Comparison of ENCODE assay signal across 10 cellular contexts in the genomic region with DNA sequence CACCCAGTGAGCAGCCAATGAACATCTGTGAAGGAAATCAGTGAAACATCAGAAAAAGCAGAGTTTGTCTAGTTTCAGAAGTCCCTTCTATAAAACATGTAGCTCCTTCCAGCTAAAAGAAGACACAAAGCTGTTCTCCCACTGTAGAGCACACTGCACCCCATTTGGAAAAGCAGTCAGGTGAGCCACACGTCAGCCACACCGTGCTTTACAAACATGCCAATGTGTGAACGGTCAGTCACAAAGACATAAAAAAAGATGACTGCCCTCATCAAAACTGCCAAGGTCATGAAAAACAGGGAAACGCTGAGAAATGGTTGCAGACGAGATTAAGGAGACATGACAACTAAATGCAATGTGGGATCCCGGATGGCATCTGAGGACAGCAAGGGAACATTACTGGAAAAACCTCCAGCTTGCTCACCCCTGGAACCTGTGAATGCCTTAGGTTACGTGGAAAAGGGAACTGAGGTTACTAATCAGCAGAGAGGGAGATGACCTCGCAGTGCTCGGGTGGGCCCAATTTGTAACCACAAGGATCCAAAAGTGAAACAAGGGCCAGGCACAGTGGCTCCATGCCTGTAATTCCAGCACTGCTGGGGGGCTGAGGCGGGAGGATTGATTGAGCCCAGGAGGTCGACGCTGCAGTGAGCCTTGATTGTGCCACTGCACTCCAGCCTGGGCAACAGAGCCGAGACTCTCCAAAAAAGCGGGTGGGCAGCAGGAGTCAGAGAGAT. TPM values are rescaled to one million over a fixed set of nuclear protein-coding genes. Genes with fewer than 3 reads are reported as not detected.
DNase-seq lines count a peak whose midpoint lies in the region; ATAC-seq, FAIRE-seq and TF ChIP-seq lines count a peak whose summit lies in the region.
"Had no signal": no experiment of that assay in that cellular context is flagged by ENCODE, and none has a peak within 500 bp of the region (broad histone marks: within the 10 kb centered on the region; RNA-seq: fewer than 3 reads in every experiment).

No MANE protein-coding gene starts in this region.

- H3K27me3 ChIP-seq in keratinocyte (ENCODE audit: control insufficient read depth, extremely low read depth, insufficient read depth, low read length) = no peaks in the 10 kb centered on the region

- H2AFZ ChIP-seq in keratinocyte (ENCODE audit: control insufficient read depth, low read length) = no peak overlapping the region

- peaks cover 95% of the 10 kb centered on the region for H3K79me2 ChIP-seq in keratinocyte (ENCODE audit: control insufficient read depth, insufficient read depth, low read length)

- no peak for TF ChIP-seq CTCF in keratinocyte (optimal IDR thresholded peaks at IDR 0.05 in 1 of 3, IDR thresholded peaks at IDR 0.05 in 1 of 3, conservative IDR thresholded peaks at IDR 0.05 in 1 of 3; ENCODE audit: extremely low read depth in 1 of 3, insufficient read depth in 2 of 3, low read length in 3 of 3)

- peak overlapping the region; percentile 59 for H3K4me2 ChIP-seq in keratinocyte (ENCODE audit: control insufficient read depth, extremely low read depth, insufficient read depth, low read depth, low read length)

- H4K20me1 ChIP-seq in keratinocyte (ENCODE audit: control insufficient read depth, extremely low read depth, insufficient read depth, low read length) = peaks cover 71% of the 10 kb centered on the region

- no peak for FAIRE-seq in keratinocyte (lab: Jason Lieb, UNC)

- H3K27ac Mint-ChIP-seq in activated T-cell treated with anti-CD3 and anti-CD28 coated beads, Interleukin-2, amount 50 U/mL, for 72 hours = peak overlapping the region; percentile 90
- H3K27ac Mint-ChIP-seq in activated CD8-positive, alpha-beta T cell treated with anti-CD3 and anti-CD28 coated beads, Interleukin-2, amount 10 ng/mL, durations not matched to agents 7 days and 5 days = no peak overlapping the region
- H3K27ac Mint-ChIP-seq in stimulated activated naive B cell treated with anti-CD40 and anti-IgM and Interleukin-4, amounts not matched to agents 10 μg/mL and 1 μg/mL and 100 μg/mL, for 72 hours = peak overlapping the region; percentile 80

- dilution Hi-C loops in keratinocyte (cut with MboI; ENCODE audit: extremely low pct_ligation_motif_present, low sequenced_read_pairs) = no loop called here

- no peaks in the 10 kb centered on the region for H3K9me3 Mint-ChIP-seq in activated T-cell treated with anti-CD3 and anti-CD28 coated beads, Interleukin-2, amount 50 U/mL, for 72 hours
- no peaks in the 10 kb centered on the region for H3K9me3 Mint-ChIP-seq in activated CD8-positive, alpha-beta T cell treated with anti-CD3 and anti-CD28 coated beads, Interleukin-2, amount 10 ng/mL, durations not matched to agents 7 days and 5 days (ENCODE audit: insufficient read depth)
- H3K9me3 Mint-ChIP-seq in stimulated activated naive B cell treated with anti-CD40 and anti-IgM and Interleukin-4, amounts not matched to agents 10 μg/mL and 1 μg/mL and 100 μg/mL, for 72 hours = no peaks in the 10 kb centered on the region

- peak overlapping the region; percentile 54 for H3K27ac ChIP-seq in keratinocyte (ENCODE audit: control insufficient read depth, insufficient read depth, low read length)

- H3K4me1 ChIP-seq in keratinocyte (ENCODE audit: control insufficient read depth, extremely low read depth, insufficient read depth, low read length) = peaks cover 81% of the 10 kb centered on the region

- no peak for ATAC-seq in activated T-cell treated with anti-CD3 and anti-CD28 coated beads, Interleukin-2, amount 50 U/mL, for 72 hours (replicated peaks in 1 of 2)
- ATAC-seq in activated CD8-positive, alpha-beta T cell treated with anti-CD3 and anti-CD28 coated beads, Interleukin-2, amount 10 ng/mL, durations not matched to agents 7 days and 5 days = no peak
- ATAC-seq in stimulated activated naive B cell treated with anti-CD40 and anti-IgM and Interleukin-4, amounts not matched to agents 10 μg/mL and 1 μg/mL and 100 μg/mL, for 72 hours (replicated peaks) = no peak
- ATAC-seq in GM18498 (IDR thresholded peaks at IDR 0.05; ENCODE audit: unreplicated experiment) = no peak

- POLR2A ChIA-PET in activated CD8-positive, alpha-beta T cell treated with anti-CD3 and anti-CD28 coated beads, Interleukin-2, amount 10 ng/mL, durations not matched to agents 7 days and 5 days (lab: Charles Lee) = interaction anchor here (1.0 to 4.6 kb wide), 3 partner anchors 10 to 123 kb away, joined by 4 to 16 read pairs (median 7); no protein-coding TSS in a partner anchor

- CTCF ChIA-PET in activated CD8-positive, alpha-beta T cell treated with anti-CD3 and anti-CD28 coated beads, Interleukin-2, amount 10 ng/mL, durations not matched to agents 7 days and 5 days (lab: Charles Lee) = interaction anchor here (0.8 to 3.1 kb wide), 4 partner anchors 10 to 150 kb away, joined by 3 to 13 read pairs (median 3); no protein-coding TSS in a partner anchor

- peaks cover 100% of the 10 kb centered on the region for H3K4me1 Mint-ChIP-seq in activated T-cell treated with anti-CD3 and anti-CD28 coated beads, Interleukin-2, amount 50 U/mL, for 72 hours (ENCODE audit: low read depth)
- peaks cover 86% of the 10 kb centered on the region for H3K4me1 Mint-ChIP-seq in activated CD8-positive, alpha-beta T cell treated with anti-CD3 and anti-CD28 coated beads, Interleukin-2, amount 10 ng/mL, durations not matched to agents 7 days and 5 days (ENCODE audit: low read depth)
- H3K4me1 Mint-ChIP-seq in stimulated activated naive B cell treated with anti-CD40 and anti-IgM and Interleukin-4, amounts not matched to agents 10 μg/mL and 1 μg/mL and 100 μg/mL, for 72 hours = peaks cover 66 to 89% of the 10 kb centered on the region in 2 donors

- H3K36me3 Mint-ChIP-seq in activated T-cell treated with anti-CD3 and anti-CD28 coated beads, Interleukin-2, amount 50 U/mL, for 72 hours (ENCODE audit: insufficient read depth in 2 of 2) = peaks cover 10 to 44% of the 10 kb centered on the region in 2 donors
- peaks cover 54% of the 10 kb centered on the region for H3K36me3 Mint-ChIP-seq in activated CD8-positive, alpha-beta T cell treated with anti-CD3 and anti-CD28 coated beads, Interleukin-2, amount 10 ng/mL, durations not matched to agents 7 days and 5 days (ENCODE audit: low read depth)
- peaks cover 35 to 64% of the 10 kb centered on the region in 2 donors for H3K36me3 Mint-ChIP-seq in stimulated activated naive B cell treated with anti-CD40 and anti-IgM and Interleukin-4, amounts not matched to agents 10 μg/mL and 1 μg/mL and 100 μg/mL, for 72 hours

- no peaks in the 10 kb centered on the region for H3K9me3 ChIP-seq in keratinocyte (ENCODE audit: control insufficient read depth, low read depth, low read length)

- peak overlapping the region in 2 of 3 experiments; percentile 23 to 38 for H3K4me3 ChIP-seq in keratinocyte (ENCODE audit: control insufficient read depth in 2 of 3, extremely low read depth in 1 of 3, insufficient read depth in 2 of 3, low read depth in 1 of 3, low read length in 3 of 3)

- no peak for DNase-seq in activated T-cell treated with anti-CD3 and anti-CD28 coated beads, Interleukin-2, amount 50 U/mL, for 72 hours
- no peak for DNase-seq in activated T-cell treated with anti-CD3 and anti-CD28 coated beads, Interleukin-2, amount 50 U/mL, for 48 hours
- no peak for DNase-seq in activated CD8-positive, alpha-beta T cell treated with anti-CD3 and anti-CD28 coated beads, Interleukin-2, amount 10 ng/mL, durations not matched to agents 7 days and 5 days
- DNase-seq in keratinocyte (ENCODE audit: low read depth, low spot score) (no peak), medulla oblongata (ENCODE audit: extremely low spot score) (no peak), NCI-H82 treated with DMSO at 0.1 percent for 48 hours (lab: John Stamatoyannopoulos, UW; ENCODE audit: unreplicated experiment) (no peak)
- no peak for DNase-seq in stimulated activated naive B cell treated with anti-CD40 and anti-IgM and Interleukin-4, amounts not matched to agents 10 μg/mL and 1 μg/mL and 100 μg/mL, for 72 hours
- DNase-seq: NCI-H1417 treated with DMSO at 0.1 percent for 48 hours; stimulated activated CD8-positive, alpha-beta memory T cell treated with anti-CD3 and anti-CD28 coated beads, Interleukin-4, amount 100 ng/mL, for 48 hours had no signal

- H3K9ac ChIP-seq in keratinocyte (ENCODE audit: control insufficient read depth, extremely low read depth, insufficient read depth, low read length) = peak overlapping the region; percentile 53

- peaks cover 27% of the 10 kb centered on the region for H3K9me1 ChIP-seq in keratinocyte (ENCODE audit: control insufficient read depth, extremely low read depth, insufficient read depth, low read length)

- H3K36me3 ChIP-seq in keratinocyte (ENCODE audit: control insufficient read depth in 2 of 2, extremely low read depth in 1 of 2, insufficient read depth in 2 of 2, low read length in 2 of 2) = peaks cover 0 to 25% of the 10 kb centered on the region in 2 experiments

- peak overlapping the region; percentile 62 to 90 for H3K4me3 Mint-ChIP-seq in activated T-cell treated with anti-CD3 and anti-CD28 coated beads, Interleukin-2, amount 50 U/mL, for 72 hours
- peak overlapping the region; percentile 54 for H3K4me3 Mint-ChIP-seq in activated CD8-positive, alpha-beta T cell treated with anti-CD3 and anti-CD28 coated beads, Interleukin-2, amount 10 ng/mL, durations not matched to agents 7 days and 5 days
- H3K4me3 Mint-ChIP-seq in stimulated activated naive B cell treated with anti-CD40 and anti-IgM and Interleukin-4, amounts not matched to agents 10 μg/mL and 1 μg/mL and 100 μg/mL, for 72 hours = peak overlapping the region; percentile 53

- no peaks in the 10 kb centered on the region for H3K27me3 Mint-ChIP-seq in activated T-cell treated with anti-CD3 and anti-CD28 coated beads, Interleukin-2, amount 50 U/mL, for 72 hours (ENCODE audit: low read depth)
- H3K27me3 Mint-ChIP-seq in activated CD8-positive, alpha-beta T cell treated with anti-CD3 and anti-CD28 coated beads, Interleukin-2, amount 10 ng/mL, durations not matched to agents 7 days and 5 days (ENCODE audit: low read depth) = no peaks in the 10 kb centered on the region
- no peaks in the 10 kb centered on the region for H3K27me3 Mint-ChIP-seq in stimulated activated naive B cell treated with anti-CD40 and anti-IgM and Interleukin-4, amounts not matched to agents 10 μg/mL and 1 μg/mL and 100 μg/mL, for 72 hours

RNA-seq across cellular contexts. Expression of a gene that starts 8.1 kb away (rescaled TPM):
- total RNA-seq in activated T-cell treated with anti-CD3 and anti-CD28 coated beads, Interleukin-2, amount 50 U/mL, for 72 hours = 100 to 1,000 TPM; 204 to 215 TPM
- total RNA-seq in activated CD8-positive, alpha-beta T cell treated with anti-CD3 and anti-CD28 coated beads, Interleukin-2, amount 10 ng/mL, durations not matched to agents 7 days and 5 days = 100 to 1,000 TPM; 157 to 175 TPM
- polyA plus RNA-seq in keratinocyte = 23.8 to 48.1 TPM (median 30.1 TPM) in 3 replicates
- 213 TPM for polyA plus RNA-seq in keratinocyte (2011; ENCODE audit: low read depth)
- 28.2 and 41.3 TPM in 2 replicates for polyA plus RNA-seq in keratinocyte (2011; cell fraction: cytosol; rRNA removed)
- polyA plus RNA-seq in keratinocyte (2011; cell fraction: nucleus; rRNA removed) = 136 and 154 TPM in 2 replicates
- polyA plus RNA-seq in keratinocyte (2012; ENCODE audit: low replicate concordance) = 64.1 and 79.3 TPM in 2 replicates
- polyA minus RNA-seq in keratinocyte = 22.4 to 90.7 TPM (median 67.2 TPM) in 3 replicates
- polyA minus RNA-seq in keratinocyte (2011; cell fraction: cytosol; rRNA and poly(A)+ RNA removed) = 44.5 TPM
- polyA minus RNA-seq in keratinocyte (2011; cell fraction: nucleus; rRNA and poly(A)+ RNA removed) = 81.8 and 119 TPM in 2 replicates

RNA-seq across cellular contexts. Expression of a gene that starts 25.9 kb away (rescaled TPM):
- 10 to 100 TPM; 67.4 to 82.1 TPM for total RNA-seq in activated T-cell treated with anti-CD3 and anti-CD28 coated beads, Interleukin-2, amount 50 U/mL, for 72 hours
- 10 to 100 TPM; 94.7 to 98.4 TPM for total RNA-seq in activated CD8-positive, alpha-beta T cell treated with anti-CD3 and anti-CD28 coated beads, Interleukin-2, amount 10 ng/mL, durations not matched to agents 7 days and 5 days
- polyA plus RNA-seq in keratinocyte = 43.8 to 59.4 TPM (median 45.2 TPM) in 3 replicates
- polyA plus RNA-seq in keratinocyte (2011; ENCODE audit: low read depth) = 61.3 TPM
- 25.8 and 33.9 TPM in 2 replicates for polyA plus RNA-seq in keratinocyte (2011; cell fraction: cytosol; rRNA removed)
- 196 and 220 TPM in 2 replicates for polyA plus RNA-seq in keratinocyte (2011; cell fraction: nucleus; rRNA removed)
- 44.4 and 56.1 TPM in 2 replicates for polyA plus RNA-seq in keratinocyte (2012; ENCODE audit: low replicate concordance)
- 51.9 to 68.9 TPM (median 66.4 TPM) in 3 replicates for polyA minus RNA-seq in keratinocyte
- 54.3 TPM for polyA minus RNA-seq in keratinocyte (2011; cell fraction: cytosol; rRNA and poly(A)+ RNA removed)
- 133 and 141 TPM in 2 replicates for polyA minus RNA-seq in keratinocyte (2011; cell fraction: nucleus; rRNA and poly(A)+ RNA removed)
